ENCODE assay signal across 26 cellular contexts in the genomic region with DNA sequence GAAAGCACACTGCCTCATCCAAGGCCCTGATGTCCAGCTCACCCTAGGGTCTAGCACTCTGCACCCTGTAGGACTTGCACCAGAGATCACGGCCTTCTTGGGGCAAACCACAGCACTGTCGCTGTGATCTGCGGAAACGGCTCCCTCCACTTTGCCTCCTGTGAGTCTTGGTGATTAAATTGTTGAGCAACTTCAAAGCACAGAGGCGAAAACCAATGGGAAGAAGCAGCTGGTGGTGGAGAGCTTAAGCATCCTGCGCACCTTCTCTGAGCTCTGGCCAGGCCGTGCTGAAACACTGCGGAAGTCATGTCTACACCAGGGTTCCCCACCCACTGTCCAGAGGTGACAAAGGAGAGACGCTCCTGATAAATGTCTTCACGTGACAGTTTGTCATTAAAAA. TPM values are rescaled to one million over a fixed set of nuclear protein-coding genes. Genes with fewer than 3 reads are reported as not detected.
DNase-seq lines count a peak whose midpoint lies in the region; ATAC-seq, FAIRE-seq and TF ChIP-seq lines count a peak whose summit lies in the region.
"Had no signal": no experiment of that assay in that cellular context is flagged by ENCODE, and none has a peak within 500 bp of the region (broad histone marks: within the 10 kb centered on the region; RNA-seq: fewer than 3 reads in every experiment).

No MANE protein-coding gene starts in this region.

- H3K27me3 Mint-ChIP-seq in H9 (ENCODE audit: low read depth) = no peaks in the 10 kb centered on the region
- H3K27me3 Mint-ChIP-seq in WTC11 (ENCODE audit: low read depth) = no peaks in the 10 kb centered on the region
- H3K27me3 Mint-ChIP-seq in activated CD4-positive, alpha-beta T cell treated with anti-CD3 and anti-CD28 coated beads for 36 hours = no peaks in the 10 kb centered on the region
- H3K27me3 Mint-ChIP-seq: CD4-positive, alpha-beta memory T cell; IgD-negative memory B cell had no signal

- peaks cover 2% of the 10 kb centered on the region for H3K79me1 ChIP-seq in H9 (ENCODE audit: insufficient read depth, low read depth, low read length, poor library complexity, severe bottlenecking)

- POLR2A ChIA-PET in WTC11 (lab: Charles Lee) = no interaction called here
- POLR2A ChIA-PET in activated CD4-positive, alpha-beta T cell treated with anti-CD3 and anti-CD28 coated beads for 36 hours (lab: Charles Lee) = no interaction called here

- peak overlapping the region; percentile 48; the same call in 1 of the 2 replicates for H3K14ac ChIP-seq in H9 (ENCODE audit: insufficient read depth, low read length)

- H2AK5ac ChIP-seq in H9 (ENCODE audit: insufficient read length, low read length) = no peak overlapping the region

- ATAC-seq in WTC11 = no peak
- no peak for ATAC-seq in activated CD4-positive, alpha-beta T cell treated with anti-CD3 and anti-CD28 coated beads for 36 hours
- ATAC-seq: HCT116, Panc1, SK-N-SH treated with all-trans-retinoic acid at 6 μM for 48 hours had no signal

- no peaks in the 10 kb centered on the region for H3K23me2 ChIP-seq in H9 (ENCODE audit: insufficient read length, low read depth, low read length, poor library complexity, severe bottlenecking)

- no peak overlapping the region for H3K9ac ChIP-seq in H9 (ENCODE audit: extremely low read depth, insufficient read length, low read length)
- H3K9ac ChIP-seq: BLaER1 treated with 17β-estradiol and CSF1 and Interleukin-3, amounts not matched to agents 10 nM and 100 nM had no signal

- H3K27ac Mint-ChIP-seq in H9 (peak overlapping the region in 1 of 3 experiments; percentile 84; a peak in 1 of 7 replicates), WTC11 (0 out of 2 replicates have a peak overlapping the region, but pooled peaks have one; percentile 13)
- H3K27ac Mint-ChIP-seq in activated CD4-positive, alpha-beta T cell treated with anti-CD3 and anti-CD28 coated beads for 36 hours = no peak overlapping the region
- H3K27ac Mint-ChIP-seq: CD4-positive, alpha-beta memory T cell; IgD-negative memory B cell had no signal

- H2AFZ ChIP-seq in H9 (ENCODE audit: low read length) = no peak overlapping the region

- no peak overlapping the region for H4K5ac ChIP-seq in H9 (ENCODE audit: insufficient read length, low read depth, low read length)

- no peak overlapping the region for H4K8ac ChIP-seq in H9 (replicated peaks; ENCODE audit: insufficient read length, low read depth, low read length)

- H3T11ph ChIP-seq in H9 (ENCODE audit: low read length) = no peak overlapping the region

- H2BK120ac ChIP-seq in H9 (ENCODE audit: low read depth, low read length, poor library complexity, severe bottlenecking) = no peak overlapping the region

- CTCF ChIA-PET in WTC11 (lab: Charles Lee) = no interaction called here
- CTCF ChIA-PET in activated CD4-positive, alpha-beta T cell treated with anti-CD3 and anti-CD28 coated beads for 36 hours (lab: Charles Lee) = no interaction called here

- no peak overlapping the region for H2BK15ac ChIP-seq in H9 (ENCODE audit: low read depth, low read length)

- H4K20me1 ChIP-seq in H9 (ENCODE audit: control insufficient read depth, insufficient read depth, insufficient read length) = no peaks in the 10 kb centered on the region

- H4K91ac ChIP-seq in H9 (ENCODE audit: insufficient read length, low read depth, low read length) = no peak overlapping the region

- no peak for TF ChIP-seq CTCF in H9 (conservative IDR thresholded peaks at IDR 0.05)
- no peak for TF ChIP-seq CTCF in WTC11 (IDR thresholded peaks at IDR 0.05)
- no peak for TF ChIP-seq CTCF in neutrophil (IDR thresholded peaks at IDR 0.05)

- H3K27ac ChIP-seq in H9 (ENCODE audit: insufficient read length, low read depth, low read length) = no peak overlapping the region
- peak overlapping the region; percentile 72 for H3K27ac ChIP-seq in neutrophil
- H3K27ac ChIP-seq: BLaER1 treated with 17β-estradiol and CSF1 and Interleukin-3, amounts not matched to agents 10 nM and 100 nM had no signal

- no peak overlapping the region for H2BK20ac ChIP-seq in H9 (ENCODE audit: low read depth, low read length, poor library complexity, severe bottlenecking)

- no peak overlapping the region for H2BK12ac ChIP-seq in H9 (ENCODE audit: insufficient read length, low read depth, low read length)

- no peak overlapping the region for H3K4me3 ChIP-seq in neutrophil (ENCODE audit: low read depth in 1 of 2, low read length in 1 of 2)
- H3K4me3 ChIP-seq: BLaER1 treated with 17β-estradiol and CSF1 and Interleukin-3, amounts not matched to agents 10 nM and 100 nM; MG63 had no signal

- H3K18ac ChIP-seq in H9 (ENCODE audit: insufficient read length, low read depth, low read length) = no peak overlapping the region

- H3K27me3 ChIP-seq in H9 (ENCODE audit: insufficient read depth, low read length) (no peaks in the 10 kb centered on the region), neutrophil (no peaks in the 10 kb centered on the region)
- H3K27me3 ChIP-seq: BLaER1 treated with 17β-estradiol and CSF1 and Interleukin-3, amounts not matched to agents 10 nM and 100 nM; MG63 had no signal

- H3K56ac ChIP-seq in H9 (ENCODE audit: insufficient read length, low read depth, low read length) = no peak overlapping the region

- no peak overlapping the region for H3K23ac ChIP-seq in H9 (ENCODE audit: insufficient read length, low read depth, low read length)

- H3K4ac ChIP-seq in H9 (ENCODE audit: low read depth, low read length) = no peak overlapping the region

- no peaks in the 10 kb centered on the region for H3K9me3 ChIP-seq in H9 (ENCODE audit: control insufficient read depth, low read depth, low read length)
- no peaks in the 10 kb centered on the region for H3K9me3 ChIP-seq in neutrophil
- H3K9me3 ChIP-seq: Caco-2, MG63 had no signal

- H3K4me1 ChIP-seq in H9 (ENCODE audit: insufficient read depth, low read length) (peaks cover 3% of the 10 kb centered on the region; the same call in 1 of the 2 replicates), neutrophil (ENCODE audit: control insufficient read depth in 1 of 2, insufficient read depth in 1 of 2, low read depth in 1 of 2, low read length in 1 of 2) (peaks cover 41 to 50% of the 10 kb centered on the region in 2 experiments)
- H3K4me1 ChIP-seq: Caco-2 had no signal

- H3K36me3 ChIP-seq in neutrophil = no peaks in the 10 kb centered on the region
- H3K36me3 ChIP-seq: BLaER1 treated with 17β-estradiol and CSF1 and Interleukin-3, amounts not matched to agents 10 nM and 100 nM; MG63 had no signal

- H3K36me3 Mint-ChIP-seq in H9 (ENCODE audit: insufficient read depth in 1 of 3, low read depth in 3 of 3) (peaks cover 0 to under 1% (median 0%) of the 10 kb centered on the region in 3 experiments; a peak in 1 of 7 replicates), WTC11 (peaks cover 9% of the 10 kb centered on the region; the same call in 1 of the 2 replicates)
- H3K36me3 Mint-ChIP-seq in activated CD4-positive, alpha-beta T cell treated with anti-CD3 and anti-CD28 coated beads for 36 hours (ENCODE audit: low read depth) = no peaks in the 10 kb centered on the region
- H3K36me3 Mint-ChIP-seq: CD4-positive, alpha-beta memory T cell had no signal

- H3K4me1 Mint-ChIP-seq in H9 (peaks cover 13 to 14% of the 10 kb centered on the region in 2 experiments), WTC11 (peaks cover 54% of the 10 kb centered on the region)
- H3K4me1 Mint-ChIP-seq in activated CD4-positive, alpha-beta T cell treated with anti-CD3 and anti-CD28 coated beads for 36 hours = peaks cover 4% of the 10 kb centered on the region
- H3K4me1 Mint-ChIP-seq: CD4-positive, alpha-beta memory T cell had no signal

- WGBS in H9 (ENCODE audit: extremely low coverage, insufficient read length, low lambda C conversion rate) = no CpG with 5 or more reads among the region's 10 CpGs

- H3K9me3 Mint-ChIP-seq in H9 (0 out of 5 replicates have a peak, but pooled peaks cover 0 to 3% of the 10 kb centered on the region in 2 experiments), WTC11 (no peaks in the 10 kb centered on the region; the same call in 1 of the 2 replicates)
- no peaks in the 10 kb centered on the region for H3K9me3 Mint-ChIP-seq in activated CD4-positive, alpha-beta T cell treated with anti-CD3 and anti-CD28 coated beads for 36 hours (ENCODE audit: low read depth)
- H3K9me3 Mint-ChIP-seq: CD4-positive, alpha-beta memory T cell; IgD-negative memory B cell had no signal

- no peaks in the 10 kb centered on the region for H3K79me2 ChIP-seq in H9 (ENCODE audit: insufficient read depth, low read length)

- H3K4me3 Mint-ChIP-seq in H9 = peak overlapping the region in 1 of 2 experiments; percentile 14; a peak in 1 of 5 replicates
- no peak overlapping the region for H3K4me3 Mint-ChIP-seq in WTC11
- no peak overlapping the region for H3K4me3 Mint-ChIP-seq in activated CD4-positive, alpha-beta T cell treated with anti-CD3 and anti-CD28 coated beads for 36 hours
- H3K4me3 Mint-ChIP-seq: CD4-positive, alpha-beta memory T cell; IgD-negative memory B cell had no signal

- TF ChIP-seq POLR2A in GM12892 (IDR thresholded peaks at IDR 0.05; ENCODE audit: low read depth, low read length) = no peak

- DNase-seq in H9 (no peak), Kasumi-1 (lab: John Stamatoyannopoulos, UW) (peak; percentile 35 to 46), WTC11 (ENCODE audit: low spot score) (no peak), GM12892 (ENCODE audit: insufficient read length) (no peak), NCI-H345 treated with DMSO at 0.1 percent for 48 hours (lab: John Stamatoyannopoulos, UW; ENCODE audit: unreplicated experiment) (no peak)
- no peak for DNase-seq in activated CD4-positive, alpha-beta T cell treated with anti-CD3 and anti-CD28 coated beads for 36 hours
- DNase-seq: ACHN; Caco-2; CD4-positive, alpha-beta memory T cell; DMS 273 treated with DMSO at 0.1 percent for 48 hours; DMS79 treated with DMSO at 0.1 percent for 48 hours; GOT3; Karpas-422; NCI-H187 treated with DMSO at 0.1 percent for 48 hours; NCI-H2227 treated with DMSO at 0.1 percent for 48 hours; NCI-H510A treated with DMSO at 0.1 percent for 48 hours; NCI-H748 treated with DMSO at 0.1 percent for 48 hours had no signal

- intact Hi-C loops in activated CD4-positive, alpha-beta T cell treated with anti-CD3 and anti-CD28 coated beads for 36 hours (cut with DNase I, micrococcal nuclease) = no loop called here

- no peak for FAIRE-seq in GM12892 (lab: Jason Lieb, UNC)
- FAIRE-seq: GM12891, GM18507 had no signal

- no peak overlapping the region for H2BK5ac ChIP-seq in H9 (ENCODE audit: insufficient read length, low read length)

- no peak overlapping the region for H3K4me2 ChIP-seq in H9 (ENCODE audit: insufficient read depth, insufficient read length, low read length)

TF ChIP-seq in WTC11, 78 proteins besides CTCF, POLR2A, EP300 and RAD21 (continues in another document):
- TF ChIP-seq KAT7 (CRISPR knock-in tag; IDR thresholded peaks at IDR 0.05; ENCODE audit: borderline replicate concordance) (no peak), ATF1 (CRISPR knock-in tag; IDR thresholded peaks at IDR 0.05) (no peak), TEAD1 (CRISPR knock-in tag; IDR thresholded peaks at IDR 0.05) (no peak)

RNA-seq across cellular contexts. Expression of gene RAMACL, which starts 3.2 kb away (rescaled TPM):
- 0.28 and 0.29 TPM in 2 replicates for total RNA-seq in H9 (2021)
- total RNA-seq in WTC11 (2021) = 0.30 to 0.79 TPM (median 0.53 TPM) in 3 replicates
- 0.23 TPM for polyA plus RNA-seq in GM12892 (2012; ENCODE audit: missing spikeins)
- total RNA-seq in activated CD4-positive, alpha-beta T cell treated with anti-CD3 and anti-CD28 coated beads for 36 hours = under 1 TPM; 0.30 to 0.41 TPM

RNA-seq across cellular contexts. Expression of gene RPS6KA2, which starts 43.8 kb away (rescaled TPM):
- total RNA-seq in H9 (2021) (10.4 and 12.3 TPM in 2 replicates), WTC11 (2021) (19.2 to 24.2 TPM (median 20.3 TPM) in 3 replicates)
- 2.4 TPM for polyA plus RNA-seq in GM12892 (2012; ENCODE audit: missing spikeins)
- total RNA-seq in activated CD4-positive, alpha-beta T cell treated with anti-CD3 and anti-CD28 coated beads for 36 hours = 10 to 100 TPM in 1 of 2 experiments, 1 to 10 TPM in 1; 9.3 to 10.9 TPM

Comparison
In these comparisons a context has a peak if more than half of its experiments do, and no peak if none do; other contexts are left out.
1. DNase-seq: peak in Kasumi-1 (2 of 2); none in H9 (single experiment), WTC11 (single experiment), GM12892 (single experiment), activated CD4-positive, alpha-beta T cell treated with anti-CD3 and anti-CD28 coated beads for 36 hours (single experiment) and NCI-H345 treated with DMSO at 0.1 percent for 48 hours (single experiment).